Comparison of ENCODE assay signal across 1 cellular context in the genomic region with DNA sequence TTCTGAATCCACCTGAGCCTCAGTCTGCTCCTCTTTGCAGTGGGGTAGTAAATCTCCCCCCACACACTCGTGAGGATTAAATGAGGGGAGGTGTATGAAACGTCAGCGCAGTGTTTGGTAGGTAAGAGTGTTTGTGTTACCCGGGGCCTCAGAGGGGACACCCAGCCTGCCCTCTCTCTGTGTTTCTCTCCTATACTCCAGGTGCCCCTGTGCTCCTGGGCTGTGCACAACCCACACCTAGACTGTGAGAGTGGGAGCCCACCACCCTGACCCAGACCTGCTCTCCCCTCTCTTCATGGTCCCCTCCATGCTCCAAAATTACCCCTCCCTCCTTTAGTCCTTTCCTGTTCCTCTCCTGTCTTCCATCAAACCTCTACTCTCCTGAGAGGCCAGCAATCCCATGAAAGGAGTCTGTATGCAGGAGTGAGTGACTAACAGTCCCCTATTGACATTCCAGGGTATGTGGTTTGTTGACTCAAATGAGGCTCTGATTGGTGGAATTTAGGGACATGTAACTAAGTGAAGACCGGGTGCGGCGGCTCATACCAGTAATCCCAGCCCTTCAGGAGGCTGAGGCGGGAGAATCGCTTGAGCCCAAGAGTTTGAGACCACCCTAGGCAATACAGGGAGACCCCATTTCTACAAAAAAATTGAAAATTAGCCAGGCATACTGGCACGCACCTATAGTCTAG.
TF ChIP-seq lines count a peak whose summit lies in the region.

No MANE protein-coding gene starts in this region.

TF ChIP-seq in GM23338, 12 proteins besides CTCF, POLR2A, EP300 and RAD21 (continued from another document):
- TF ChIP-seq, protein P1, sequence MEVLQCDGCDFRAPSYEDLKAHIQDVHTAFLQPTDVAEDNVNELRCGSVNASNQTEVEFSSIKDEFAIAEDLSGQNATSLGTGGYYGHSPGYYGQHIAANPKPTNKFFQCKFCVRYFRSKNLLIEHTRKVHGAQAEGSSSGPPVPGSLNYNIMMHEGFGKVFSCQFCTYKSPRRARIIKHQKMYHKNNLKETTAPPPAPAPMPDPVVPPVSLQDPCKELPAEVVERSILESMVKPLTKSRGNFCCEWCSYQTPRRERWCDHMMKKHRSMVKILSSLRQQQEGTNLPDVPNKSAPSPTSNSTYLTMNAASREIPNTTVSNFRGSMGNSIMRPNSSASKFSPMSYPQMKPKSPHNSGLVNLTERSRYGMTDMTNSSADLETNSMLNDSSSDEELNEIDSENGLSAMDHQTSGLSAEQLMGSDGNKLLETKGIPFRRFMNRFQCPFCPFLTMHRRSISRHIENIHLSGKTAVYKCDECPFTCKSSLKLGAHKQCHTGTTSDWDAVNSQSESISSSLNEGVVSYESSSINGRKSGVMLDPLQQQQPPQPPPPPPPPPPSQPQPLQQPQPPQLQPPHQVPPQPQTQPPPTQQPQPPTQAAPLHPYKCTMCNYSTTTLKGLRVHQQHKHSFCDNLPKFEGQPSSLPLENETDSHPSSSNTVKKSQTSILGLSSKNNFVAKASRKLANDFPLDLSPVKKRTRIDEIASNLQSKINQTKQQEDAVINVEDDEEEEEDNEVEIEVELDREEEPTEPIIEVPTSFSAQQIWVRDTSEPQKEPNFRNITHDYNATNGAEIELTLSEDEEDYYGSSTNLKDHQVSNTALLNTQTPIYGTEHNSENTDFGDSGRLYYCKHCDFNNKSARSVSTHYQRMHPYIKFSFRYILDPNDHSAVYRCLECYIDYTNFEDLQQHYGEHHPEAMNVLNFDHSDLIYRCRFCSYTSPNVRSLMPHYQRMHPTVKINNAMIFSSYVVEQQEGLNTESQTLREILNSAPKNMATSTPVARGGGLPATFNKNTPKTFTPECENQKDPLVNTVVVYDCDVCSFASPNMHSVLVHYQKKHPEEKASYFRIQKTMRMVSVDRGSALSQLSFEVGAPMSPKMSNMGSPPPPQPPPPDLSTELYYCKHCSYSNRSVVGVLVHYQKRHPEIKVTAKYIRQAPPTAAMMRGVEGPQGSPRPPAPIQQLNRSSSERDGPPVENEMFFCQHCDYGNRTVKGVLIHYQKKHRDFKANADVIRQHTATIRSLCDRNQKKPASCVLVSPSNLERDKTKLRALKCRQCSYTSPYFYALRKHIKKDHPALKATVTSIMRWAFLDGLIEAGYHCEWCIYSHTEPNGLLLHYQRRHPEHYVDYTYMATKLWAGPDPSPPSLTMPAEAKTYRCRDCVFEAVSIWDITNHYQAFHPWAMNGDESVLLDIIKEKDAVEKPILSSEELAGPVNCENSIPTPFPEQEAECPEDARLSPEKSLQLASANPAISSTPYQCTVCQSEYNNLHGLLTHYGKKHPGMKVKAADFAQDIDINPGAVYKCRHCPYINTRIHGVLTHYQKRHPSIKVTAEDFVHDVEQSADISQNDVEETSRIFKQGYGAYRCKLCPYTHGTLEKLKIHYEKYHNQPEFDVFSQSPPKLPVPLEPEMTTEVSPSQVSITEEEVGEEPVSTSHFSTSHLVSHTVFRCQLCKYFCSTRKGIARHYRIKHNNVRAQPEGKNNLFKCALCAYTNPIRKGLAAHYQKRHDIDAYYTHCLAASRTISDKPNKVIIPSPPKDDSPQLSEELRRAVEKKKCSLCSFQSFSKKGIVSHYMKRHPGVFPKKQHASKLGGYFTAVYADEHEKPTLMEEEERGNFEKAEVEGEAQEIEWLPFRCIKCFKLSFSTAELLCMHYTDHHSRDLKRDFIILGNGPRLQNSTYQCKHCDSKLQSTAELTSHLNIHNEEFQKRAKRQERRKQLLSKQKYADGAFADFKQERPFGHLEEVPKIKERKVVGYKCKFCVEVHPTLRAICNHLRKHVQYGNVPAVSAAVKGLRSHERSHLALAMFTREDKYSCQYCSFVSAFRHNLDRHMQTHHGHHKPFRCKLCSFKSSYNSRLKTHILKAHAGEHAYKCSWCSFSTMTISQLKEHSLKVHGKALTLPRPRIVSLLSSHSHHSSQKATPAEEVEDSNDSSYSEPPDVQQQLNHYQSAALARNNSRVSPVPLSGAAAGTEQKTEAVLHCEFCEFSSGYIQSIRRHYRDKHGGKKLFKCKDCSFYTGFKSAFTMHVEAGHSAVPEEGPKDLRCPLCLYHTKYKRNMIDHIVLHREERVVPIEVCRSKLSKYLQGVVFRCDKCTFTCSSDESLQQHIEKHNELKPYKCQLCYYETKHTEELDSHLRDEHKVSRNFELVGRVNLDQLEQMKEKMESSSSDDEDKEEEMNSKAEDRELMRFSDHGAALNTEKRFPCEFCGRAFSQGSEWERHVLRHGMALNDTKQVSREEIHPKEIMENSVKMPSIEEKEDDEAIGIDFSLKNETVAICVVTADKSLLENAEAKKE (CRISPR knock-in tag; IDR thresholded peaks at IDR 0.05): no peak
- TF ChIP-seq, protein P2, sequence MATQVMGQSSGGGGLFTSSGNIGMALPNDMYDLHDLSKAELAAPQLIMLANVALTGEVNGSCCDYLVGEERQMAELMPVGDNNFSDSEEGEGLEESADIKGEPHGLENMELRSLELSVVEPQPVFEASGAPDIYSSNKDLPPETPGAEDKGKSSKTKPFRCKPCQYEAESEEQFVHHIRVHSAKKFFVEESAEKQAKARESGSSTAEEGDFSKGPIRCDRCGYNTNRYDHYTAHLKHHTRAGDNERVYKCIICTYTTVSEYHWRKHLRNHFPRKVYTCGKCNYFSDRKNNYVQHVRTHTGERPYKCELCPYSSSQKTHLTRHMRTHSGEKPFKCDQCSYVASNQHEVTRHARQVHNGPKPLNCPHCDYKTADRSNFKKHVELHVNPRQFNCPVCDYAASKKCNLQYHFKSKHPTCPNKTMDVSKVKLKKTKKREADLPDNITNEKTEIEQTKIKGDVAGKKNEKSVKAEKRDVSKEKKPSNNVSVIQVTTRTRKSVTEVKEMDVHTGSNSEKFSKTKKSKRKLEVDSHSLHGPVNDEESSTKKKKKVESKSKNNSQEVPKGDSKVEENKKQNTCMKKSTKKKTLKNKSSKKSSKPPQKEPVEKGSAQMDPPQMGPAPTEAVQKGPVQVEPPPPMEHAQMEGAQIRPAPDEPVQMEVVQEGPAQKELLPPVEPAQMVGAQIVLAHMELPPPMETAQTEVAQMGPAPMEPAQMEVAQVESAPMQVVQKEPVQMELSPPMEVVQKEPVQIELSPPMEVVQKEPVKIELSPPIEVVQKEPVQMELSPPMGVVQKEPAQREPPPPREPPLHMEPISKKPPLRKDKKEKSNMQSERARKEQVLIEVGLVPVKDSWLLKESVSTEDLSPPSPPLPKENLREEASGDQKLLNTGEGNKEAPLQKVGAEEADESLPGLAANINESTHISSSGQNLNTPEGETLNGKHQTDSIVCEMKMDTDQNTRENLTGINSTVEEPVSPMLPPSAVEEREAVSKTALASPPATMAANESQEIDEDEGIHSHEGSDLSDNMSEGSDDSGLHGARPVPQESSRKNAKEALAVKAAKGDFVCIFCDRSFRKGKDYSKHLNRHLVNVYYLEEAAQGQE (IDR thresholded peaks at IDR 0.05; ENCODE audit: unreplicated experiment): no peak
- TF ChIP-seq CREB1 (CRISPR knock-in tag; IDR thresholded peaks at IDR 0.05; ENCODE audit: low read depth) (no peak), ZNF114 (CRISPR knock-in tag; IDR thresholded peaks at IDR 0.05) (no peak), STAT1 (IDR thresholded peaks at IDR 0.05; ENCODE audit: unreplicated experiment) (no peak), ZNF331 (CRISPR knock-in tag; IDR thresholded peaks at IDR 0.05; ENCODE audit: low read depth) (no peak), EZH2 (IDR thresholded peaks at IDR 0.05; ENCODE audit: low read depth, unreplicated experiment) (no peak), NANOG (IDR thresholded peaks at IDR 0.05; ENCODE audit: borderline replicate concordance) (no peak)
TF ChIP-seq in GM23338: peak in this region for 0.
